Comparison of ENCODE assay signal across 8 cellular contexts in genomic region chr18:47773931-47774330, GRCh38.
"Had no signal": no experiment of that assay in that cellular context is flagged by ENCODE, and none has a peak within 500 bp of the region (broad histone marks: within the 10 kb centered on the region; RNA-seq: fewer than 3 reads in every experiment).

No MANE protein-coding gene starts in this region.

- ATAC-seq: HepG2 had no signal

- H3K4me3 ChIP-seq: GM23248 had no signal

- H3K27ac ChIP-seq: GM23248, HL-60 had no signal

- DNase-seq: GM23248, GOT3, H9, HCEC 1CT, KBM-7 had no signal

- H3K9ac ChIP-seq: GM23248 had no signal

- FAIRE-seq: H54, HepG2 had no signal

- H2AFZ ChIP-seq: GM23248 had no signal
